ENCODE assay signal across 8 cellular contexts in genomic region chr2:16608661-16609643, GRCh38. TPM values are rescaled to one million over a fixed set of nuclear protein-coding genes. Genes with fewer than 3 reads are reported as not detected.
A peak's percentile ranks its signal among the peaks of the same experiment; 100 is the strongest.
DNase-seq lines count a peak whose midpoint lies in the region; ATAC-seq and TF ChIP-seq lines count a peak whose summit lies in the region.

No MANE protein-coding gene starts in this region.

- H3K27ac Mint-ChIP-seq in activated naive CD8-positive, alpha-beta T cell, result peak overlapping the region; percentile 78

- H3K27me3 ChIP-seq in HCT116 (ENCODE audit: insufficient read depth, low read length) (peaks cover 23% of the 10 kb centered on the region; the same call in 1 of the 2 replicates), MG63 (no peaks in the 10 kb centered on the region), SK-N-SH (ENCODE audit: insufficient read depth) (no peaks in the 10 kb centered on the region), cardiac muscle cell (no peaks in the 10 kb centered on the region), parathyroid adenoma (ENCODE audit: control insufficient read depth, insufficient read depth, low read length) (no peaks in the 10 kb centered on the region), tibial nerve (no peaks in the 10 kb centered on the region)

- DNase-seq in GM04504 (ENCODE audit: low read depth) (peak; percentile 47), HCT116 (ENCODE audit: low read depth, low spot score) (peak; percentile 32), MG63 (peak; percentile 66), SK-N-SH (peak; percentile 89), cardiac muscle cell (ENCODE audit: low read depth in 1 of 2, low spot score in 1 of 2) (peak; percentile 82 to 85), tibial nerve (ENCODE audit: low spot score in 2 of 2) (peak; percentile 74 to 89)

- peak overlapping the region; percentile 20 to 39 for H3K4me3 ChIP-seq in HCT116 (replicated peaks in 1 of 2; ENCODE audit: low read depth in 1 of 2, low read length in 2 of 2)
- peak overlapping the region; percentile 27 for H3K4me3 ChIP-seq in MG63
- peak overlapping the region; percentile 59 to 86 for H3K4me3 ChIP-seq in SK-N-SH (ENCODE audit: low read depth in 2 of 2, low read length in 1 of 2)
- peak overlapping the region; percentile 25 for H3K4me3 ChIP-seq in cardiac muscle cell
- peak overlapping the region; percentile 55 for H3K4me3 ChIP-seq in parathyroid adenoma (ENCODE audit: low read depth, low read length)
- H3K4me3 ChIP-seq in tibial nerve, result peak overlapping the region in 2 of 4 donors; percentile 23 to 43

- H3K79me2 ChIP-seq in HCT116 (ENCODE audit: insufficient read depth, low read length) (no peaks in the 10 kb centered on the region), SK-N-SH (ENCODE audit: insufficient read depth) (no peaks in the 10 kb centered on the region), parathyroid adenoma (no peaks in the 10 kb centered on the region)

- no peaks in the 10 kb centered on the region for H3F3A ChIP-seq in SK-N-SH (replicated peaks; ENCODE audit: insufficient read depth)

- no peak; a peak in 1 of 4 replicates for TF ChIP-seq EP300 in SK-N-SH (IDR thresholded peaks at IDR 0.05; ENCODE audit: borderline replicate concordance in 1 of 2, low read depth in 1 of 2, low read length in 1 of 2)
- TF ChIP-seq EP300 in tibial nerve (IDR thresholded peaks at IDR 0.05), result peak in 1 of 2 donors; percentile 88

- no peaks in the 10 kb centered on the region for H3K36me3 Mint-ChIP-seq in activated naive CD8-positive, alpha-beta T cell

- RAD21 ChIA-PET in HCT116 (lab: Charles Lee; ENCODE audit: low non-redundant PET in 1 of 2, low total read pairs in 2 of 2, uncharacterized antibody in 2 of 2, unreplicated experiment in 2 of 2), result no interaction called here

- peak overlapping the region; percentile 91 for H3K4me3 Mint-ChIP-seq in activated naive CD8-positive, alpha-beta T cell

- H3K9me3 ChIP-seq in HCT116 (ENCODE audit: control insufficient read depth in 1 of 2, insufficient read depth in 1 of 2, low read depth in 1 of 2, low read length in 2 of 2) (no peaks in the 10 kb centered on the region), MG63 (no peaks in the 10 kb centered on the region), SK-N-SH (no peaks in the 10 kb centered on the region), cardiac muscle cell (ENCODE audit: low read depth) (no peaks in the 10 kb centered on the region), parathyroid adenoma (ENCODE audit: control insufficient read depth, low read length) (no peaks in the 10 kb centered on the region), tibial nerve (no peaks in the 10 kb centered on the region)

- no TSS peak for BruUV-seq in HCT116 (replicated peaks; lab: Mats Ljungman, UMichigan)

- H3K9me2 ChIP-seq in HCT116 (ENCODE audit: insufficient read depth) (no peaks in the 10 kb centered on the region), SK-N-SH (no peaks in the 10 kb centered on the region)

- peak; percentile 79 to 97 (median 89) for TF ChIP-seq CTCF in HCT116 (IDR thresholded peaks at IDR 0.05 in 2 of 3, conservative IDR thresholded peaks at IDR 0.05 in 1 of 3; ENCODE audit: borderline replicate concordance in 1 of 3, insufficient read depth in 1 of 3, low read depth in 2 of 3, low read length in 2 of 3)
- TF ChIP-seq CTCF in SK-N-SH (IDR thresholded peaks at IDR 0.05), result peak; percentile 89
- TF ChIP-seq CTCF in cardiac muscle cell (IDR thresholded peaks at IDR 0.05; ENCODE audit: low read depth, low read length), result peak; percentile 98
- peak; percentile 97 for TF ChIP-seq CTCF in parathyroid adenoma (IDR thresholded peaks at IDR 0.05)
- peak; percentile 87 to 98 (median 93) for TF ChIP-seq CTCF in tibial nerve (IDR thresholded peaks at IDR 0.05)

- H3K4me1 Mint-ChIP-seq in activated naive CD8-positive, alpha-beta T cell (ENCODE audit: low read depth), result peaks cover 5% of the 10 kb centered on the region

- peaks cover 0 to 5% of the 10 kb centered on the region in 2 experiments; a peak in 2 of 4 replicates for H3K4me1 ChIP-seq in HCT116 (ENCODE audit: control insufficient read depth in 1 of 2, insufficient read depth in 2 of 2, low read length in 2 of 2)
- H3K4me1 ChIP-seq in SK-N-SH (ENCODE audit: control insufficient read depth in 1 of 2, insufficient read depth in 2 of 2, low read depth in 1 of 2, low read length in 1 of 2), result peaks cover 4 to 5% of the 10 kb centered on the region in 2 experiments; a peak in 2 of 4 replicates
- H3K4me1 ChIP-seq in cardiac muscle cell (ENCODE audit: low read depth), result peaks cover 13% of the 10 kb centered on the region
- no peaks in the 10 kb centered on the region for H3K4me1 ChIP-seq in parathyroid adenoma
- peaks cover 0 to 26% (median 7%) of the 10 kb centered on the region in 4 donors for H3K4me1 ChIP-seq in tibial nerve

- intact Hi-C loops in HCT116 (cut with micrococcal nuclease), result loop anchor here (1.0 to 2.0 kb wide), 4 partner anchors 56 to 972 kb away; no protein-coding TSS in a partner anchor

- H3K4me2 ChIP-seq in HCT116 (ENCODE audit: low read length), result peak overlapping the region; percentile 69
- H3K4me2 ChIP-seq in SK-N-SH, result peak overlapping the region; percentile 97
- H3K4me2 ChIP-seq in parathyroid adenoma (ENCODE audit: low read length), result peak overlapping the region; percentile 75

- no peaks in the 10 kb centered on the region for H3K36me3 ChIP-seq in HCT116 (ENCODE audit: control insufficient read depth in 1 of 2, insufficient read depth in 2 of 2, low read length in 2 of 2)
- no peaks in the 10 kb centered on the region for H3K36me3 ChIP-seq in MG63
- H3K36me3 ChIP-seq in SK-N-SH (replicated peaks in 1 of 2; ENCODE audit: control insufficient read depth in 1 of 2, insufficient read depth in 2 of 2, low read length in 1 of 2), result no peaks in the 10 kb centered on the region
- H3K36me3 ChIP-seq in cardiac muscle cell, result no peaks in the 10 kb centered on the region
- no peaks in the 10 kb centered on the region for H3K36me3 ChIP-seq in parathyroid adenoma (ENCODE audit: control insufficient read depth, insufficient read depth, low read length)
- no peaks in the 10 kb centered on the region for H3K36me3 ChIP-seq in tibial nerve

- peak; percentile 89 for ATAC-seq in HCT116

- no peaks in the 10 kb centered on the region for H3K9me3 Mint-ChIP-seq in activated naive CD8-positive, alpha-beta T cell (ENCODE audit: low read depth)

- no peak for TF ChIP-seq POLR2A in HCT116 (IDR thresholded peaks at IDR 0.05; ENCODE audit: borderline replicate concordance, extremely low read depth, insufficient read depth, insufficient read length)
- TF ChIP-seq POLR2A in tibial nerve (IDR thresholded peaks at IDR 0.05), result no peak

- H2AFZ ChIP-seq in HCT116 (ENCODE audit: low read depth, low read length, poor library complexity, severe bottlenecking), result peak overlapping the region; percentile 69
- H2AFZ ChIP-seq in SK-N-SH (ENCODE audit: low read depth), result peak overlapping the region; percentile 95
- H2AFZ ChIP-seq in parathyroid adenoma, result peak overlapping the region; percentile 99

- CTCF ChIA-PET in HCT116 (lab: Charles Lee) (interaction anchor here (0.7 to 1.9 kb wide), 7 partner anchors 15 to 669 kb away, joined by 3 to 25 read pairs (median 3); no protein-coding TSS in a partner anchor), SK-N-SH (lab: Yijun Ruan, JAX) (interaction anchor here (0.6 to 1.9 kb wide), 123 partner anchors 9 to 1093 kb away, joined by 3 to 81 read pairs (median 5); partner anchors contain the start of gene MYCN)

- H4K20me1 ChIP-seq in HCT116 (ENCODE audit: insufficient read depth) (no peaks in the 10 kb centered on the region), SK-N-SH (ENCODE audit: insufficient read depth) (no peaks in the 10 kb centered on the region)

- TF ChIP-seq RAD21 in HCT116 (IDR thresholded peaks at IDR 0.05; ENCODE audit: low read depth) (peak; percentile 73), SK-N-SH (IDR thresholded peaks at IDR 0.05; ENCODE audit: low read length) (peak; percentile 91)

- H3K27ac ChIP-seq in HCT116 (ENCODE audit: low read depth, low read length), result no peak overlapping the region
- peak overlapping the region in 1 of 2 experiments; percentile 79; a peak in 2 of 4 replicates for H3K27ac ChIP-seq in SK-N-SH (ENCODE audit: low read depth in 2 of 2, low read length in 1 of 2)
- H3K27ac ChIP-seq in cardiac muscle cell, result no peak overlapping the region
- H3K27ac ChIP-seq in parathyroid adenoma, result peak overlapping the region; percentile 43
- H3K27ac ChIP-seq in tibial nerve, result peak overlapping the region in 2 of 4 donors; percentile 35 to 36

- WGBS in SK-N-SH (ENCODE audit: low lambda C conversion rate), result 5% methylated on average over 18 of the region's 21 CpGs
- 4 to 6% methylated on average over 16 to 20 of the region's 21 CpGs for WGBS in tibial nerve, 2 donors

- H3K9ac ChIP-seq in HCT116 (ENCODE audit: low read length) (no peak overlapping the region), SK-N-SH (no peak overlapping the region), parathyroid adenoma (no peak overlapping the region)

- POLR2A ChIA-PET in HCT116 (lab: Charles Lee) (no interaction called here), SK-N-SH (lab: Yijun Ruan, JAX) (no interaction called here)

- H3K27me3 Mint-ChIP-seq in activated naive CD8-positive, alpha-beta T cell, result peaks cover under 1% of the 10 kb centered on the region

TF ChIP-seq in HCT116, 20 proteins besides CTCF, POLR2A, EP300 and RAD21 (continues in another document):
- no peak for TF ChIP-seq SIN3A (IDR thresholded peaks at IDR 0.05; ENCODE audit: low read depth)
- no peak for TF ChIP-seq SRF (IDR thresholded peaks at IDR 0.05; ENCODE audit: low read depth)
- TF ChIP-seq FOSL1 (IDR thresholded peaks at IDR 0.05; ENCODE audit: low read depth), result no peak
- no peak for TF ChIP-seq ZNF274 (IDR thresholded peaks at IDR 0.05; ENCODE audit: low read depth, low read length)
- TF ChIP-seq YY1 (IDR thresholded peaks at IDR 0.05; ENCODE audit: extremely low read depth, insufficient replicate concordance, low read depth, low read length), result peak; percentile 85
- TF ChIP-seq ELF1 (IDR thresholded peaks at IDR 0.05; ENCODE audit: borderline replicate concordance, low read depth), result no peak

TF ChIP-seq in SK-N-SH, 30 proteins besides CTCF, POLR2A, EP300 and RAD21 (continues in another document):
- TF ChIP-seq RFX5 (IDR thresholded peaks at IDR 0.05; ENCODE audit: low read length), result peak; percentile 66

RNA-seq across cellular contexts. Expression of gene CYRIA, which starts 56.7 kb away (rescaled TPM):
- total RNA-seq in HCT116 (2021; ENCODE audit: unreplicated experiment) (0.44 TPM), cardiac muscle cell (0.63 and 2.2 TPM in 2 replicates), tibial nerve (1 to 10 TPM; 3.3 to 5.7 (median 4.9) TPM)
- 0.25 and 0.42 TPM in 2 replicates for polyA plus RNA-seq in HCT116 (2012)
- 0.69 and 1.3 TPM in 2 replicates for total RNA-seq in MG63 (2014; rRNA removed; shearing (Covaris generic); ENCODE audit: low replicate concordance)
- polyA plus RNA-seq in SK-N-SH (2012; rRNA removed) (0.08 and 0.13 TPM in 2 replicates), cardiac muscle cell (2.0 and 6.2 TPM in 2 replicates)
- polyA plus RNA-seq in SK-N-SH (2012; cell fraction: cytosol; rRNA removed), result 0.13 and 0.17 TPM in 2 replicates
- 0.19 and 0.23 TPM in 2 replicates for polyA plus RNA-seq in SK-N-SH (2012; cell fraction: nucleus; rRNA removed)

Comparison
In these comparisons a context has a peak if more than half of its experiments do, and no peak if none do; other contexts are left out.
1. DNase-seq: peak in every context shown above with its lines; median percentile 89 in SK-N-SH; 84 in cardiac muscle cell; 82 in tibial nerve; 66 in MG63; 47 in GM04504; 32 in HCT116.